1 cellular context compared by ENCODE assay signal in the genomic region with DNA sequence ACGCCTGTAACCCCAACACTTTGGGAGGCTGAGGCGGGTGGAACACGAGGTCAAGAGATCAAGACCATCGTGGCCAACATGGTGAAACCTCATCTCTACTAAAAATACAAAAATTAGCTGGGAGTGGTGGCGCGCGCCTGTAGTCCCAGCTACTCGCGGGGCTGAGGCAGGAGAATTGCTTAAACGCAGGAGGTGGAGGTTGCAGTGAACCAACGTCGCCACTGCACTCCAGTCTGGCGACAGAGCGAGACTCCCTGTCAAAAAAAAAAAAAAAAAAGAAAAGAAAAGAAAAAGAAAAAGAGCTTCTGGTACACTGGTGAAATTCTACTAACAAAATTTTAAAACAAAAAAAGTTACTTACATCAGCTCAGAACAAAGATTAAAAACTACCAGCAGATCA.
TF ChIP-seq lines count a peak whose summit lies in the region.

No MANE protein-coding gene starts in this region.

TF ChIP-seq in HEK293, 187 proteins besides CTCF, POLR2A, EP300 and RAD21:
- TF ChIP-seq, protein P1, sequence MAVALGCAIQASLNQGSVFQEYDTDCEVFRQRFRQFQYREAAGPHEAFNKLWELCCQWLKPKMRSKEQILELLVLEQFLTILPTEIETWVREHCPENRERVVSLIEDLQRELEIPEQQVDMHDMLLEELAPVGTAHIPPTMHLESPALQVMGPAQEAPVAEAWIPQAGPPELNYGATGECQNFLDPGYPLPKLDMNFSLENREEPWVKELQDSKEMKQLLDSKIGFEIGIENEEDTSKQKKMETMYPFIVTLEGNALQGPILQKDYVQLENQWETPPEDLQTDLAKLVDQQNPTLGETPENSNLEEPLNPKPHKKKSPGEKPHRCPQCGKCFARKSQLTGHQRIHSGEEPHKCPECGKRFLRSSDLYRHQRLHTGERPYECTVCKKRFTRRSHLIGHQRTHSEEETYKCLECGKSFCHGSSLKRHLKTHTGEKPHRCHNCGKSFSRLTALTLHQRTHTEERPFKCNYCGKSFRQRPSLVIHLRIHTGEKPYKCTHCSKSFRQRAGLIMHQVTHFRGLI (tag by site-specific recombination; IDR thresholded peaks at IDR 0.05) = peak; percentile 83
